Comparison of ENCODE assay signal across 19 cellular contexts in the genomic region with DNA sequence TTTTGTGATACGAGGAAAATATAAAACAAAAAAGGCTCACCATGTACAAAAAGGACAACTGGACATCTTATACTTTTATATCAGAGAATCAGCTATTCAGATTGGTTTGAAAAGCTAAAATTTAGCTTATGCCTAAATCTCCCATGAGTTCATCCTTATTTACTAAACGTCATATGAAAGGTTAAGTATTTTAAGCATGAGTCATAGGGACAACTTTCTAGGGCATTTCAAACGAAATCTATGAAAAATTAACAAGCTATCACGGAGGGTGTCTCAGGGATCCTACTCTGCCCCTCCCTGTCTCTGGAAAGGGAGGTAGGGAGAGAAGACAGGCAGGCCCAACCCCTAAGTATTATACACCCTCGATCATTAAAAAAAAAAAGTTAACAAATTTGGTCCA.
"Had no signal": no experiment of that assay in that cellular context is flagged by ENCODE, and none has a peak within 500 bp of the region (broad histone marks: within the 10 kb centered on the region; RNA-seq: fewer than 3 reads in every experiment).

No MANE protein-coding gene starts in this region.

- H3K4me2 ChIP-seq: neural progenitor cell had no signal

- DNase-seq: activated CD4-positive, alpha-beta T cell treated with anti-CD3 and anti-CD28 coated beads, Interleukin-2, amount 50 U/mL, for 1 hour; activated CD8-positive, alpha-beta memory T cell treated with anti-CD3 and anti-CD28 coated beads for 24 hours; activated naive CD8-positive, alpha-beta T cell treated with anti-CD3 and anti-CD28 coated beads, Interleukin-2, amount 10 ng/mL, durations not matched to agents 7 days and 5 days; anterior cingulate cortex; brain microvascular endothelial cell; effector CD8-positive, alpha-beta T cell; kidney glomerular epithelial cell; lower lobe of right lung; midbrain; naive B cell; stimulated activated CD4-positive, alpha-beta T cell treated with anti-CD3 and anti-CD28 coated beads, Interleukin-15, amount 100 ng/mL, for 24 hours; stimulated activated CD4-positive, alpha-beta T cell treated with anti-CD3 and anti-CD28 coated beads, Interleukin-4, amount 100 ng/mL, for 1 hour; stimulated activated naive B cell treated with anti-CD40 and anti-IgM and Interleukin-4, amounts not matched to agents 10 μg/mL and 1 μg/mL and 100 μg/mL, for 72 hours; T-cell; T-helper 9 cell; tibial artery; uterus had no signal

- H3K9ac ChIP-seq: neural progenitor cell had no signal

- ATAC-seq: lower lobe of right lung; stimulated activated naive B cell treated with anti-CD40 and anti-IgM and Interleukin-4, amounts not matched to agents 10 μg/mL and 1 μg/mL and 100 μg/mL, for 72 hours; T-cell had no signal

- H3K4me3 ChIP-seq: lower lobe of right lung, neural progenitor cell, skin epidermis, tibial artery, uterus had no signal

- H3K27me3 ChIP-seq: brain microvascular endothelial cell, neural progenitor cell, tibial artery, uterus had no signal

- H3K4me1 ChIP-seq: lower lobe of right lung, neural progenitor cell, tibial artery, uterus had no signal

- H3K9me3 ChIP-seq: lower lobe of right lung, tibial artery, uterus had no signal

- H3K27ac ChIP-seq: brain microvascular endothelial cell, lower lobe of right lung, neural progenitor cell, skin epidermis, tibial artery, uterus had no signal

- H2AFZ ChIP-seq: neural progenitor cell had no signal

- H3K36me3 ChIP-seq: brain microvascular endothelial cell, lower lobe of right lung, neural progenitor cell, tibial artery, uterus had no signal
